8 cellular contexts compared by ENCODE assay signal in the genomic region with DNA sequence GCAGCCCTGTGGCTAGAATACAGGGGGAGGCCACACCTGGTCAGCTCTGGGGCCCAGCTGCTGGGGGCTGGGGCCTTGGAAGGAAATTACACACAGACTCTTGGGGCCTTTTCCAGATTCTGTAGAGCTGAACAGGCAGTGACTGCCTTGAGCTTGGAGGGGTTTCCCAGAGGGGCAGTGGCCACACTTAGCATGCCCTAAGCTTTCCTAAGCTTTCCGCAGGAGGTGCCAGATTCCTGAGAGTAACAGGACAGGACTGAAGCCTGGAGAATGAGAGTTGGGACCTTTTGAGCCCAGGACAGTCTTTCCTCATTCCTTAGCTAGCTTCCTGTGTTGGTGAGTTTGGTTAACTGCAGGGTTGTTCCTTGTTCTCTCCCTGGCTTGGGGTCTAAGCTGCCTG. TPM values are rescaled to one million over a fixed set of nuclear protein-coding genes. Genes with fewer than 3 reads are reported as not detected.
DNase-seq lines count a peak whose midpoint lies in the region; ATAC-seq and TF ChIP-seq lines count a peak whose summit lies in the region.

No MANE protein-coding gene starts in this region.

- H2AFZ ChIP-seq in ACC112 (ENCODE audit: low read length, unreplicated experiment): no peak overlapping the region

- no CpG with 5 or more reads among the region's 1 CpG for WGBS in mesendoderm (ENCODE audit: extremely low coverage, insufficient coverage, low lambda C conversion rate)

- H3K36me3 ChIP-seq in ACC112 (ENCODE audit: insufficient read depth, low read length): no peaks in the 10 kb centered on the region
- peaks cover 9% of the 10 kb centered on the region for H3K36me3 ChIP-seq in mesendoderm (ENCODE audit: control insufficient read depth, insufficient read depth, low read length)

- H2BK15ac ChIP-seq in mesendoderm (replicated peaks; ENCODE audit: low read depth): no peak overlapping the region

- H3K79me1 ChIP-seq in mesendoderm (ENCODE audit: low read length): peaks cover 5% of the 10 kb centered on the region

- DNase-seq in HFF-Myc (ENCODE audit: extremely low read depth, low read depth) (no peak), astrocyte of the cerebellum (ENCODE audit: low read depth) (no peak), mesendoderm (peak; percentile 62), ureter (ENCODE audit: low spot score) (no peak), H4 (ENCODE audit: low spot score) (no peak), hepatic stellate cell (ENCODE audit: low spot score) (no peak)

- H3K23ac ChIP-seq in mesendoderm (ENCODE audit: low read length): no peak overlapping the region

- H3K27me3 ChIP-seq in ACC112 (ENCODE audit: insufficient read depth, low read length) (no peaks in the 10 kb centered on the region), mesendoderm (ENCODE audit: insufficient read depth, low read length, poor library complexity) (no peaks in the 10 kb centered on the region)

- H3K4me1 ChIP-seq in ACC112 (ENCODE audit: control insufficient read depth, insufficient read depth, low read length, unreplicated experiment) (peaks cover 10% of the 10 kb centered on the region), mesendoderm (ENCODE audit: control insufficient read depth, low read depth, low read length) (peaks cover 2% of the 10 kb centered on the region)

- H2AK5ac ChIP-seq in mesendoderm (ENCODE audit: low read length): no peak overlapping the region

- in situ Hi-C loops in astrocyte of the cerebellum (cut with HindIII; ENCODE audit: low sequenced_read_pairs): no loop called here

- H4K8ac ChIP-seq in mesendoderm (ENCODE audit: low read depth, low read length): no peak overlapping the region

- no peak overlapping the region for H3K9ac ChIP-seq in mesendoderm (ENCODE audit: low read length)

- H2BK120ac ChIP-seq in mesendoderm (ENCODE audit: low read depth, low read length): no peak overlapping the region

- H3K27ac ChIP-seq in ACC112 (ENCODE audit: low read depth, low read length): no peak overlapping the region
- H3K27ac ChIP-seq in mesendoderm (ENCODE audit: low read depth, low read length): no peak overlapping the region

- H3K18ac ChIP-seq in mesendoderm (ENCODE audit: low read length): no peak overlapping the region

- ATAC-seq in GM18870 (IDR thresholded peaks at IDR 0.05; ENCODE audit: unreplicated experiment): no peak

- peak overlapping the region; percentile 95 for H3K4me3 ChIP-seq in ACC112 (ENCODE audit: low read depth, low read length)
- peak overlapping the region; percentile 59 for H3K4me3 ChIP-seq in HFF-Myc (replicated peaks; ENCODE audit: low read depth, low read length)
- peak overlapping the region; percentile 91 for H3K4me3 ChIP-seq in astrocyte of the cerebellum (ENCODE audit: low read depth, low read length)
- H3K4me3 ChIP-seq in mesendoderm (ENCODE audit: low read length): no peak overlapping the region

- no peak overlapping the region for H3K4me2 ChIP-seq in mesendoderm (ENCODE audit: low read length)

- H3K79me2 ChIP-seq in ACC112 (ENCODE audit: control insufficient read depth, insufficient read depth, low read length, unreplicated experiment) (peaks cover 20% of the 10 kb centered on the region), mesendoderm (ENCODE audit: control insufficient read depth, insufficient read depth, low read length) (peaks cover 3% of the 10 kb centered on the region)

- H2BK5ac ChIP-seq in mesendoderm (ENCODE audit: low read length): no peak overlapping the region

- H3K56ac ChIP-seq in mesendoderm (ENCODE audit: low read length): peak overlapping the region; percentile 38

- H4K5ac ChIP-seq in mesendoderm (ENCODE audit: low read length): no peak overlapping the region

- TF ChIP-seq CTCF in HFF-Myc (IDR thresholded peaks at IDR 0.05; ENCODE audit: low read depth, low read length, missing control alignments) (no peak), astrocyte of the cerebellum (IDR thresholded peaks at IDR 0.05; ENCODE audit: low read depth, low read length, missing control alignments) (no peak)

- H3K4ac ChIP-seq in mesendoderm (ENCODE audit: low read depth, low read length): no peak overlapping the region

RNA-seq across cellular contexts. Expression of a gene that starts 1.4 kb away (rescaled TPM):
- 19.4 TPM for polyA plus RNA-seq in mesendoderm (2013, experiment 1 of 2)
- polyA plus RNA-seq in mesendoderm (2013, experiment 2 of 2): 19.3 TPM
- 33.6 TPM for total RNA-seq in ureter
- total RNA-seq in H4 (2014; rRNA removed; shearing (Covaris generic)): 12.0 and 16.6 TPM in 2 replicates

RNA-seq across cellular contexts. Expression of a gene that starts 16.7 kb away (rescaled TPM):
- 12.9 TPM for polyA plus RNA-seq in mesendoderm (2013, experiment 1 of 2)
- 12.7 TPM for polyA plus RNA-seq in mesendoderm (2013, experiment 2 of 2)
- 46.6 TPM for total RNA-seq in ureter
- total RNA-seq in H4 (2014; rRNA removed; shearing (Covaris generic)): 12.4 and 21.5 TPM in 2 replicates

RNA-seq across cellular contexts. Expression of a gene that starts 29.9 kb away (rescaled TPM):
- 9.6 TPM for polyA plus RNA-seq in mesendoderm (2013, experiment 1 of 2)
- polyA plus RNA-seq in mesendoderm (2013, experiment 2 of 2): 9.5 TPM
- total RNA-seq in ureter: 21.7 TPM
- 13.5 and 17.4 TPM in 2 replicates for total RNA-seq in H4 (2014; rRNA removed; shearing (Covaris generic))

RNA-seq across cellular contexts. Expression of a gene that starts 41.1 kb away (rescaled TPM):
- 22.9 TPM for polyA plus RNA-seq in mesendoderm (2013, experiment 1 of 2)
- 22.4 TPM for polyA plus RNA-seq in mesendoderm (2013, experiment 2 of 2)
- 55.7 TPM for total RNA-seq in ureter
- total RNA-seq in H4 (2014; rRNA removed; shearing (Covaris generic)): 16.7 and 39.2 TPM in 2 replicates
